Comparison of ENCODE assay signal across 2 cellular contexts in the genomic region with DNA sequence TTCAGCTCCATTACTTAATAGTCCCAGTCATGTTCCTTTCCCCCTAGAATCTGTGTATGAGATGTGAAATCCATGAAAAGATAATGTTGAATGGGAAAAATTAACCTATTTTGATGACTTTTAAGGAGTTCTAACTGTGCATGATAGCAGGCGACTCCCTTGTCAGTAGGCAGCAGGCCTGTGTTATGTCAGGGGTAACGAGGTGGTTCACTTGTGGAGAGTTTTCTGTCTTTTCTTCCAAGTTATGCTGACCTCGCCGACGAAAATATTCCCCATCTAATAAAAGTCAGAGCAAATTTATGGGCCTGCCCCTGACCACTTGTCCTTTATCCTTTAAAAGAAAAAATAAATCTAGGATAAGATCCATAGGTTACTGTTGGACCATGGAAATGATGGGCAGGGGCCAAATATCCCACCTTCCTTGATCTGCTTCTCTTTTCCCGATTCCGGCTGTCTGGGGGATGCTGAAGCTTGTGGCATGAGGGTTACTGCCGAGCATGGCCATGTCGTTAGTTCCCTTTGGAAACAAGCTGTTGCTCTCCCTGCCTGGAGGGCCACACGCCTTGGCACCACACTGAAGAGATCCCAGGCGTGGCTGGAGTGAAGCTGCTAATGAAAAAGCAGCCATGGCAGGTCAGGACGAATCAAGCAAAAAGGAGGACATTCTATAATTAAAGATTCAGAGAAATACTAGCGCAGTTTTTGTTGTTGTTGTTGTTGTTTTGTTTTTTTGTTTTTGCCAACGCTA.
TF ChIP-seq lines count a peak whose summit lies in the region.

No MANE protein-coding gene starts in this region.

TF ChIP-seq in HEK293, 187 proteins besides CTCF, POLR2A, EP300 and RAD21:
- TF ChIP-seq, protein P1, sequence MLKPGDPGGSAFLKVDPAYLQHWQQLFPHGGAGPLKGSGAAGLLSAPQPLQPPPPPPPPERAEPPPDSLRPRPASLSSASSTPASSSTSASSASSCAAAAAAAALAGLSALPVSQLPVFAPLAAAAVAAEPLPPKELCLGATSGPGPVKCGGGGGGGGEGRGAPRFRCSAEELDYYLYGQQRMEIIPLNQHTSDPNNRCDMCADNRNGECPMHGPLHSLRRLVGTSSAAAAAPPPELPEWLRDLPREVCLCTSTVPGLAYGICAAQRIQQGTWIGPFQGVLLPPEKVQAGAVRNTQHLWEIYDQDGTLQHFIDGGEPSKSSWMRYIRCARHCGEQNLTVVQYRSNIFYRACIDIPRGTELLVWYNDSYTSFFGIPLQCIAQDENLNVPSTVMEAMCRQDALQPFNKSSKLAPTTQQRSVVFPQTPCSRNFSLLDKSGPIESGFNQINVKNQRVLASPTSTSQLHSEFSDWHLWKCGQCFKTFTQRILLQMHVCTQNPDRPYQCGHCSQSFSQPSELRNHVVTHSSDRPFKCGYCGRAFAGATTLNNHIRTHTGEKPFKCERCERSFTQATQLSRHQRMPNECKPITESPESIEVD (tag by site-specific recombination; IDR thresholded peaks at IDR 0.05) = peak; percentile 55
- TF ChIP-seq SCRT2 (tag by site-specific recombination; IDR thresholded peaks at IDR 0.05) = peak; percentile 66
- no peak for TF ChIP-seq ZNF837 (tag by site-specific recombination; IDR thresholded peaks at IDR 0.05)
- TF ChIP-seq ZBTB20 (tag by site-specific recombination; IDR thresholded peaks at IDR 0.05) = peak; percentile 42; the same call in 1 of the 2 replicates
- no peak for TF ChIP-seq ZFP37 (tag by site-specific recombination; IDR thresholded peaks at IDR 0.05)
- peak; percentile 76 for TF ChIP-seq WT1 (tag by site-specific recombination; IDR thresholded peaks at IDR 0.05)
- TF ChIP-seq ZNF335 (tag by site-specific recombination; conservative IDR thresholded peaks at IDR 0.05) = peak; percentile 44; the same call in 1 of the 2 replicates

TF ChIP-seq in SK-N-SH, 30 proteins besides CTCF, POLR2A, EP300 and RAD21 (continued from another document):
- TF ChIP-seq, protein P2, sequence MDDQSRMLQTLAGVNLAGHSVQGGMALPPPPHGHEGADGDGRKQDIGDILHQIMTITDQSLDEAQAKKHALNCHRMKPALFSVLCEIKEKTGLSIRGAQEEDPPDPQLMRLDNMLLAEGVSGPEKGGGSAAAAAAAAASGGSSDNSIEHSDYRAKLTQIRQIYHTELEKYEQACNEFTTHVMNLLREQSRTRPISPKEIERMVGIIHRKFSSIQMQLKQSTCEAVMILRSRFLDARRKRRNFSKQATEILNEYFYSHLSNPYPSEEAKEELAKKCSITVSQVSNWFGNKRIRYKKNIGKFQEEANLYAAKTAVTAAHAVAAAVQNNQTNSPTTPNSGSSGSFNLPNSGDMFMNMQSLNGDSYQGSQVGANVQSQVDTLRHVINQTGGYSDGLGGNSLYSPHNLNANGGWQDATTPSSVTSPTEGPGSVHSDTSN (IDR thresholded peaks at IDR 0.05) = peak; percentile 18; the same call in 1 of the 2 replicates
